Comparison of ENCODE assay signal across 9 cellular contexts in the genomic region with DNA sequence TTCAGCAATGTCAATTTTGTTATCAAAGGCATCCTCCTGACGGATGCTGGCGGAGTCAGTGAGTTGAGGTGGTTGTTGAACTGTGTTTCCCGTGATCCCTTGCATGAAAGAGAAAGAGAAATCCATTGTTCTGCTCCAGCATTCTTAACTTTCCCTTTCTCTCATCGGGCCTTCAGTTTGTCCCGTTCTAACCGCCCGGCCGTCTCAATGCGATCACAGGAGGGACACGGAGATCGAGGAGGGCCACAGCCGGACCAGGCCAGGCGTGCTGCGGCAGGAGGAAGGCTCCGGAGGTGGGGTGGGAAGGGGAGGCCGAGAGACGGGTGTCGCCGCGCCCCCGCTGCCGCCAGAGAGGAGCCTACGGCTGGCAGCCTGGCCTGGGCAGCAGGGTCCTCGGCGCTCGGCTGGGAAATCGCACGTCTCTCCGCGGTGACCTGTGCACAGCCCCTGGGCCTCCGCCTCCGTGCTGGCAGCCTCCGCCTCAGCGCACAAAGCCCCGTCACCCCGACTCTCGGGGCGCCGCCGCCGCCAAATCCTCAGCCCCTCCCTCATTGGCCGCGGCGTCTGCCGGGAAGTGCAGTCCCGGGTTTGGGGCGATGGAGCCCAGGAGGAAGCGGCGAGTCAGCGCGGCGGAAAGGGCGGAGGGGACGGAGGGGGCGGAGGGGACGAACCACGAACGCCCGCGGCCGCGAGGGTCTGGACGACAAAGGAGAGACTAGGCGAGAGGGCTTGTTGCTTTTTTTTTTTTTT. TPM values are rescaled to one million over a fixed set of nuclear protein-coding genes. Genes with fewer than 3 reads are reported as not detected.
DNase-seq lines count a peak whose midpoint lies in the region; ATAC-seq and TF ChIP-seq lines count a peak whose summit lies in the region.
"Had no signal": no experiment of that assay in that cellular context is flagged by ENCODE, and none has a peak within 500 bp of the region (broad histone marks: within the 10 kb centered on the region; RNA-seq: fewer than 3 reads in every experiment).

No MANE protein-coding gene starts in this region.

- POLR2A ChIA-PET in naive thymus-derived CD8-positive, alpha-beta T cell (lab: Charles Lee): interaction anchor here (0.6 to 0.7 kb wide), 7 partner anchors 17 to 1909 kb away, joined by 3 to 9 read pairs (median 5); partner anchors contain the start of genes ETV4 and P3H4

- no peaks in the 10 kb centered on the region for H3K36me3 ChIP-seq in OCI-LY1 (ENCODE audit: insufficient read depth, low read length)

- H3K4me3 ChIP-seq in OCI-LY1 (ENCODE audit: low read depth, low read length, poor library complexity, severe bottlenecking): peak overlapping the region; percentile 61

- no peaks in the 10 kb centered on the region for H3K9me3 Mint-ChIP-seq in HFFc6
- H3K9me3 Mint-ChIP-seq in naive thymus-derived CD8-positive, alpha-beta T cell: no peaks in the 10 kb centered on the region
- H3K9me3 Mint-ChIP-seq in stimulated activated memory B cell treated with anti-CD40 and anti-IgM and Interleukin-4, amounts not matched to agents 10 μg/mL and 1 μg/mL and 100 μg/mL, for 72 hours: peaks cover 3% of the 10 kb centered on the region

- DNase-seq in EL (peak; percentile 73), HFFc6 (peak; percentile 15), fibroblast of peridontal ligament (ENCODE audit: extremely low read depth) (peak; percentile 53)
- DNase-seq in activated T-helper 9 cell treated with anti-CD3 and anti-CD28 coated beads, Interleukin-2, amount 50 U/mL, for 16 hours (ENCODE audit: low read depth): peak; percentile 63
- peak; percentile 54 to 83 (median 70) for DNase-seq in naive thymus-derived CD8-positive, alpha-beta T cell

- H3K79me2 ChIP-seq in OCI-LY1 (ENCODE audit: insufficient read depth, low read length): no peaks in the 10 kb centered on the region

- TF ChIP-seq CTCF in HFFc6 (IDR thresholded peaks at IDR 0.05) (no peak), OCI-LY1 (IDR thresholded peaks at IDR 0.05; ENCODE audit: low read length) (no peak)

- H3K4me2 ChIP-seq in OCI-LY1 (ENCODE audit: low read length): peak overlapping the region; percentile 71

- H3K4me1 ChIP-seq in OCI-LY1 (ENCODE audit: insufficient read depth, low read length, severe bottlenecking): peaks cover 7% of the 10 kb centered on the region

- no peak overlapping the region for H3K27ac ChIP-seq in OCI-LY1 (ENCODE audit: low read depth, low read length, poor library complexity, severe bottlenecking)

- H3K4me1 Mint-ChIP-seq in HFFc6 (ENCODE audit: low read depth): peaks cover 70% of the 10 kb centered on the region
- peaks cover 7 to 15% (median 10%) of the 10 kb centered on the region in 4 donors for H3K4me1 Mint-ChIP-seq in naive thymus-derived CD8-positive, alpha-beta T cell
- peaks cover 14% of the 10 kb centered on the region for H3K4me1 Mint-ChIP-seq in stimulated activated memory B cell treated with anti-CD40 and anti-IgM and Interleukin-4, amounts not matched to agents 10 μg/mL and 1 μg/mL and 100 μg/mL, for 72 hours

- H3K4me3 Mint-ChIP-seq in HFFc6: peak overlapping the region; percentile 82
- peak overlapping the region; percentile 89 to 100 (median 96) for H3K4me3 Mint-ChIP-seq in naive thymus-derived CD8-positive, alpha-beta T cell
- H3K4me3 Mint-ChIP-seq in stimulated activated memory B cell treated with anti-CD40 and anti-IgM and Interleukin-4, amounts not matched to agents 10 μg/mL and 1 μg/mL and 100 μg/mL, for 72 hours: peak overlapping the region; percentile 98

- ATAC-seq in naive thymus-derived CD8-positive, alpha-beta T cell: peak; percentile 91 to 93
- peak; percentile 94 for ATAC-seq in stimulated activated memory B cell treated with anti-CD40 and anti-IgM and Interleukin-4, amounts not matched to agents 10 μg/mL and 1 μg/mL and 100 μg/mL, for 72 hours
- no peak for ATAC-seq in HG03520 (IDR thresholded peaks at IDR 0.05; ENCODE audit: unreplicated experiment)

- H3K9me3 ChIP-seq in OCI-LY1 (ENCODE audit: low read length): no peaks in the 10 kb centered on the region

- no peaks in the 10 kb centered on the region for H3F3A ChIP-seq in OCI-LY1 (ENCODE audit: insufficient read depth, low read length)

- H3K9me2 ChIP-seq in OCI-LY1 (ENCODE audit: low read depth, low read length): no peaks in the 10 kb centered on the region

- peak overlapping the region; percentile 47 for H3K9ac ChIP-seq in OCI-LY1 (ENCODE audit: low read length)

- no peaks in the 10 kb centered on the region; the same call in 1 of the 2 replicates for H3K27me3 Mint-ChIP-seq in HFFc6 (ENCODE audit: insufficient read depth)
- peaks cover 0 to 10% (median 7%) of the 10 kb centered on the region in 5 donors for H3K27me3 Mint-ChIP-seq in naive thymus-derived CD8-positive, alpha-beta T cell
- H3K27me3 Mint-ChIP-seq in stimulated activated memory B cell treated with anti-CD40 and anti-IgM and Interleukin-4, amounts not matched to agents 10 μg/mL and 1 μg/mL and 100 μg/mL, for 72 hours: no peaks in the 10 kb centered on the region

- H4K20me1 ChIP-seq in OCI-LY1 (ENCODE audit: insufficient read depth, low read length): no peaks in the 10 kb centered on the region

- H3K27me3 ChIP-seq in OCI-LY1 (ENCODE audit: insufficient read depth, low read length): no peaks in the 10 kb centered on the region

- H2AFZ ChIP-seq in OCI-LY1 (ENCODE audit: low read length): no peak overlapping the region

- H3K36me3 Mint-ChIP-seq in HFFc6 (ENCODE audit: low read depth): 0 out of 2 replicates have a peak, but pooled peaks cover 4% of the 10 kb centered on the region
- no peaks in the 10 kb centered on the region for H3K36me3 Mint-ChIP-seq in naive thymus-derived CD8-positive, alpha-beta T cell
- H3K36me3 Mint-ChIP-seq in stimulated activated memory B cell treated with anti-CD40 and anti-IgM and Interleukin-4, amounts not matched to agents 10 μg/mL and 1 μg/mL and 100 μg/mL, for 72 hours: no peaks in the 10 kb centered on the region

- peak overlapping the region; percentile 84 for H3K27ac Mint-ChIP-seq in HFFc6
- H3K27ac Mint-ChIP-seq in naive thymus-derived CD8-positive, alpha-beta T cell: peak overlapping the region; percentile 90 to 99 (median 96)
- peak overlapping the region; percentile 98 for H3K27ac Mint-ChIP-seq in stimulated activated memory B cell treated with anti-CD40 and anti-IgM and Interleukin-4, amounts not matched to agents 10 μg/mL and 1 μg/mL and 100 μg/mL, for 72 hours

RNA-seq across cellular contexts. Expression of gene SOST, which starts 38.1 kb away (rescaled TPM):
- not detected for total RNA-seq in HFFc6 (2021; fragmentation: NEBNext Ultra II Directional; extraction: Animal tissue kit (Norgen Biotek cat#: 25700))
- not detected for total RNA-seq in naive thymus-derived CD8-positive, alpha-beta T cell
- polyA plus RNA-seq in naive thymus-derived CD8-positive, alpha-beta T cell: not detected
- total RNA-seq: glomerular endothelial cell had no signal

RNA-seq across cellular contexts. Expression of gene DUSP3, which starts 58.3 kb away (rescaled TPM):
- 10 to 100 TPM; 34.3 to 47.2 (median 38.3) TPM for total RNA-seq in HFFc6 (2021; fragmentation: NEBNext Ultra II Directional; extraction: Animal tissue kit (Norgen Biotek cat#: 25700))
- 10 to 100 TPM; 11.6 to 13.0 TPM for total RNA-seq in naive thymus-derived CD8-positive, alpha-beta T cell
- 1 to 10 TPM; 5.9 to 7.5 (median 6.4) TPM for polyA plus RNA-seq in naive thymus-derived CD8-positive, alpha-beta T cell

RNA-seq across cellular contexts. Expression of gene MEOX1, which starts 58.8 kb away (rescaled TPM):
- total RNA-seq in HFFc6 (2021; fragmentation: NEBNext Ultra II Directional; extraction: Animal tissue kit (Norgen Biotek cat#: 25700)): not detected
- not detected for total RNA-seq in naive thymus-derived CD8-positive, alpha-beta T cell
- polyA plus RNA-seq in naive thymus-derived CD8-positive, alpha-beta T cell: 1 to 10 TPM in 2 of 3 donors, under 1 TPM in 1; 0.66 to 5.9 (median 1.5) TPM

RNA-seq across cellular contexts. Expression of gene CFAP97D1, which starts 59.7 kb away (rescaled TPM):
- total RNA-seq in HFFc6 (2021; fragmentation: NEBNext Ultra II Directional; extraction: Animal tissue kit (Norgen Biotek cat#: 25700)): not detected
- not detected for total RNA-seq in naive thymus-derived CD8-positive, alpha-beta T cell
- not detected for polyA plus RNA-seq in naive thymus-derived CD8-positive, alpha-beta T cell
- total RNA-seq: glomerular endothelial cell had no signal

Comparison
In these comparisons a context has a peak if more than half of its experiments do, and no peak if none do; other contexts are left out.
1. DNase-seq: peak in every context shown above with its lines; median percentile 73 in EL; 70 in naive thymus-derived CD8-positive, alpha-beta T cell; 63 in activated T-helper 9 cell treated with anti-CD3 and anti-CD28 coated beads, Interleukin-2, amount 50 U/mL, for 16 hours; 53 in fibroblast of peridontal ligament; 15 in HFFc6.